8 cellular contexts compared by ENCODE assay signal in the genomic region with DNA sequence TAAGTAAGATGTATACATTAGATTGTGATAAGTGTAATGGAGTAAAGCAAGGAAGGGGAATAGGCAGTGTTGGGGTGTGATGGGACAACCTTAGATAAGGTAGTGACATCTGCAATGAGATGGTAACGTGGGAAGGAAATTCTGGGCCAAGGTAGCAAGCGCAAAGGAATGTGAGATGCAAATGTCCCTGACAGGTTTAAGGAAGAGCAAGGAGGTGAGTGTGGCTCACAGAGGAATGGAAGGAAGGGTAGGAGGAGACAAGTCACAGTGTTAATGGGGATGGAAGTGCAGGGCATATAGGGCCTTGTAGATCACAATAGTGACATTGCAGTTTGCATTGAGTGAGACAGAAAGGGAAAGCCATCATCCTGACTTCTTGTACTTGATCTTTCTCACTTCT.
"Had no signal": no experiment of that assay in that cellular context is flagged by ENCODE, and none has a peak within 500 bp of the region (broad histone marks: within the 10 kb centered on the region; RNA-seq: fewer than 3 reads in every experiment).

No MANE protein-coding gene starts in this region.

- ATAC-seq: HepG2 had no signal

- H3K4me3 Mint-ChIP-seq: H9, IgD-negative memory B cell had no signal

- H3K27ac Mint-ChIP-seq: H9, IgD-negative memory B cell had no signal

- H3K27ac ChIP-seq: HL-60 had no signal

- H3K36me3 Mint-ChIP-seq: IgD-negative memory B cell had no signal

- H3K27me3 Mint-ChIP-seq: IgD-negative memory B cell had no signal

- DNase-seq: GOT3, H9, HCEC 1CT, KBM-7 had no signal

- FAIRE-seq: H54, HepG2 had no signal

- H3K9me3 Mint-ChIP-seq: IgD-negative memory B cell had no signal

- H3K4me1 Mint-ChIP-seq: IgD-negative memory B cell had no signal
